In the genomic region with DNA sequence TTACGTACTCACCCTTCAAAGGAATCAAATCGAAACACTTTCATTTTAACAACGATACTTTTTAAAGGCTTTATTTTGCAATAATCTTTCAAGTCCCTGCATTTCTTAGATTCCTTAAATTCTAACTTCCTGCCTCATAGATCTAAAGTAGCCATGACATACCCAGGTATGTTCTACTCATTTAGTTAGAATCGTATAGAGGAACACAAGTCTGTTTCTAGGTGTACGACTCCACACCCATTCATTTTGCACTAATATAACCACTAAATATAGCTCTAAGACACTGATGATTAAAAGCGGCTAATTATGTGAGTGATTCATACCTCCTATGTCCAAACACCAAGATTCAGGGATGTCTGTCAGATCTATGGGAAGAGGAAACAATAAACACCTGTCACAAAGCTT, we compare ENCODE assay signal across 8 cellular contexts. TPM values are rescaled to one million over a fixed set of nuclear protein-coding genes. Genes with fewer than 3 reads are reported as not detected.
DNase-seq lines count a peak whose midpoint lies in the region; ATAC-seq and TF ChIP-seq lines count a peak whose summit lies in the region.

No MANE protein-coding gene starts in this region.

- H3K27me3 Mint-ChIP-seq in activated T-cell treated with anti-CD3 and anti-CD28 coated beads, Interleukin-2, amount 50 U/mL, for 72 hours (ENCODE audit: low read depth) = no peaks in the 10 kb centered on the region
- no peaks in the 10 kb centered on the region for H3K27me3 Mint-ChIP-seq in activated CD4-positive, alpha-beta memory T cell treated with anti-CD3 and anti-CD28 coated beads, Interleukin-2, amount 10 ng/mL, durations not matched to agents 7 days and 5 days
- peaks cover 7% of the 10 kb centered on the region for H3K27me3 Mint-ChIP-seq in glutamatergic neuron (ENCODE audit: unreplicated experiment)

- H3K27me3 ChIP-seq in spleen (replicated peaks in 1 of 7) = no peaks in the 10 kb centered on the region

- intact Hi-C loops in spleen (cut with DNase I; ENCODE audit: low total_unique reads) = loop anchor here (5.0 kb wide), 1 partner anchor 102 kb away; no protein-coding TSS in a partner anchor

- TF ChIP-seq CTCF in glutamatergic neuron (IDR thresholded peaks at IDR 0.05; ENCODE audit: partially characterized antibody, unreplicated experiment) = no peak
- TF ChIP-seq CTCF in spleen (IDR thresholded peaks at IDR 0.05 in 8 of 11, conservative IDR thresholded peaks at IDR 0.05 in 3 of 11) = no peak

- H3K4me1 ChIP-seq in spleen = peaks cover 6 to 93% (median 62%) of the 10 kb centered on the region in 6 donors

- no peaks in the 10 kb centered on the region for H3K9me3 ChIP-seq in spleen

- WGBS in spleen, 5 donors = 18 to 32% (median 25%) methylated on average over 6 of the region's 6 CpGs

- CTCF ChIA-PET in activated CD4-positive, alpha-beta memory T cell treated with anti-CD3 and anti-CD28 coated beads, Interleukin-2, amount 10 ng/mL, durations not matched to agents 7 days and 5 days (lab: Charles Lee) = interaction anchor here (1.0 to 3.4 kb wide), 6 partner anchors 12 to 786 kb away, joined by 3 to 23 read pairs (median 8); a partner anchor contains a TSS
- CTCF ChIA-PET in HEK293T (lab: Yijun Ruan, JAX) = interaction anchor here (0.6 to 1.3 kb wide), 3 partner anchors 13 to 89 kb away, joined by 4 read pairs; no protein-coding TSS in a partner anchor

- peak overlapping the region; percentile 78 to 95 (median 91) for H3K27ac ChIP-seq in spleen

- peak overlapping the region; percentile 99 for H3K27ac Mint-ChIP-seq in activated T-cell treated with anti-CD3 and anti-CD28 coated beads, Interleukin-2, amount 50 U/mL, for 72 hours
- peak overlapping the region; percentile 91 for H3K27ac Mint-ChIP-seq in activated CD4-positive, alpha-beta memory T cell treated with anti-CD3 and anti-CD28 coated beads, Interleukin-2, amount 10 ng/mL, durations not matched to agents 7 days and 5 days
- peak overlapping the region; percentile 59 for H3K27ac Mint-ChIP-seq in glutamatergic neuron (ENCODE audit: unreplicated experiment)

- POLR2A ChIA-PET in activated CD4-positive, alpha-beta memory T cell treated with anti-CD3 and anti-CD28 coated beads, Interleukin-2, amount 10 ng/mL, durations not matched to agents 7 days and 5 days (lab: Charles Lee) = interaction anchor here (0.7 to 8.6 kb wide), 9 partner anchors 8 to 109 kb away, joined by 3 to 84 read pairs (median 4); no protein-coding TSS in a partner anchor
- POLR2A ChIA-PET in HEK293T (lab: Yijun Ruan, JAX) = interaction anchor here (1.9 kb wide), 1 partner anchor 87 kb away, joined by 8 read pairs; no protein-coding TSS in a partner anchor

- no peak for ATAC-seq in activated T-cell treated with anti-CD3 and anti-CD28 coated beads, Interleukin-2, amount 50 U/mL, for 72 hours (replicated peaks in 1 of 2)
- ATAC-seq in HG02610 (IDR thresholded peaks at IDR 0.05; ENCODE audit: unreplicated experiment) = no peak

- H3K36me3 Mint-ChIP-seq in activated T-cell treated with anti-CD3 and anti-CD28 coated beads, Interleukin-2, amount 50 U/mL, for 72 hours (ENCODE audit: insufficient read depth in 2 of 2) = peaks cover 10 to 15% of the 10 kb centered on the region in 2 donors
- peaks cover 38% of the 10 kb centered on the region for H3K36me3 Mint-ChIP-seq in activated CD4-positive, alpha-beta memory T cell treated with anti-CD3 and anti-CD28 coated beads, Interleukin-2, amount 10 ng/mL, durations not matched to agents 7 days and 5 days (ENCODE audit: low read depth)
- peaks cover 8% of the 10 kb centered on the region for H3K36me3 Mint-ChIP-seq in glutamatergic neuron (ENCODE audit: unreplicated experiment)

- no peak for DNase-seq in activated T-cell treated with anti-CD3 and anti-CD28 coated beads, Interleukin-2, amount 50 U/mL, for 72 hours
- DNase-seq in activated T-cell treated with anti-CD3 and anti-CD28 coated beads for 4 hours = no peak
- DNase-seq in activated CD4-positive, alpha-beta memory T cell treated with anti-CD3 and anti-CD28 coated beads, Interleukin-2, amount 10 ng/mL, durations not matched to agents 7 days and 5 days = no peak
- DNase-seq in glutamatergic neuron = no peak
- no peak for DNase-seq in spleen
- DNase-seq in HT-29 (ENCODE audit: low spot score) = no peak
- no peak for DNase-seq in HEK293T (ENCODE audit: extremely low spot score)

- H3K9me3 Mint-ChIP-seq in activated T-cell treated with anti-CD3 and anti-CD28 coated beads, Interleukin-2, amount 50 U/mL, for 72 hours = peaks cover 0 to 4% of the 10 kb centered on the region in 2 donors
- no peaks in the 10 kb centered on the region for H3K9me3 Mint-ChIP-seq in activated CD4-positive, alpha-beta memory T cell treated with anti-CD3 and anti-CD28 coated beads, Interleukin-2, amount 10 ng/mL, durations not matched to agents 7 days and 5 days
- H3K9me3 Mint-ChIP-seq in glutamatergic neuron (ENCODE audit: unreplicated experiment) = peaks cover 8% of the 10 kb centered on the region

- peaks cover 0 to 11% (median 0%) of the 10 kb centered on the region in 6 donors for H3K36me3 ChIP-seq in spleen

- H3K4me3 Mint-ChIP-seq in activated T-cell treated with anti-CD3 and anti-CD28 coated beads, Interleukin-2, amount 50 U/mL, for 72 hours = peak overlapping the region; percentile 88 to 99
- H3K4me3 Mint-ChIP-seq in activated CD4-positive, alpha-beta memory T cell treated with anti-CD3 and anti-CD28 coated beads, Interleukin-2, amount 10 ng/mL, durations not matched to agents 7 days and 5 days = peak overlapping the region; percentile 91
- peak overlapping the region; percentile 89 for H3K4me3 Mint-ChIP-seq in glutamatergic neuron (ENCODE audit: unreplicated experiment)

- no peak for TF ChIP-seq POLR2A in spleen (IDR thresholded peaks at IDR 0.05)

- H3K4me3 ChIP-seq in spleen = peak overlapping the region; percentile 45 to 86 (median 60)

- H3K4me1 Mint-ChIP-seq in activated T-cell treated with anti-CD3 and anti-CD28 coated beads, Interleukin-2, amount 50 U/mL, for 72 hours (ENCODE audit: low read depth) = peaks cover 82% of the 10 kb centered on the region
- H3K4me1 Mint-ChIP-seq in activated CD4-positive, alpha-beta memory T cell treated with anti-CD3 and anti-CD28 coated beads, Interleukin-2, amount 10 ng/mL, durations not matched to agents 7 days and 5 days = peaks cover 70% of the 10 kb centered on the region
- peaks cover 6% of the 10 kb centered on the region for H3K4me1 Mint-ChIP-seq in glutamatergic neuron (ENCODE audit: low read depth, unreplicated experiment)

TF ChIP-seq in HEK293T, 16 proteins besides CTCF, POLR2A, EP300 and RAD21:
- TF ChIP-seq TARDBP (IDR thresholded peaks at IDR 0.05) (no peak), ARNT (IDR thresholded peaks at IDR 0.05) (no peak), FOXA1 (IDR thresholded peaks at IDR 0.05) (no peak), FOXK2 (IDR thresholded peaks at IDR 0.05) (no peak), NFRKB (IDR thresholded peaks at IDR 0.05) (no peak), SUZ12 (IDR thresholded peaks at IDR 0.05) (no peak), LEF1 (IDR thresholded peaks at IDR 0.05; ENCODE audit: borderline replicate concordance) (no peak), ZNF384 (IDR thresholded peaks at IDR 0.05) (no peak), SP1 (IDR thresholded peaks at IDR 0.05) (no peak), FOXM1 (IDR thresholded peaks at IDR 0.05; ENCODE audit: borderline replicate concordance) (no peak), CTBP1 (IDR thresholded peaks at IDR 0.05; ENCODE audit: borderline replicate concordance) (no peak), BHLHE40 (IDR thresholded peaks at IDR 0.05; ENCODE audit: borderline replicate concordance) (no peak), HDGF (IDR thresholded peaks at IDR 0.05; ENCODE audit: borderline replicate concordance) (no peak), ELF4 (IDR thresholded peaks at IDR 0.05) (no peak), L3MBTL2 (conservative IDR thresholded peaks at IDR 0.05) (no peak)
- TF ChIP-seq, protein P1, sequence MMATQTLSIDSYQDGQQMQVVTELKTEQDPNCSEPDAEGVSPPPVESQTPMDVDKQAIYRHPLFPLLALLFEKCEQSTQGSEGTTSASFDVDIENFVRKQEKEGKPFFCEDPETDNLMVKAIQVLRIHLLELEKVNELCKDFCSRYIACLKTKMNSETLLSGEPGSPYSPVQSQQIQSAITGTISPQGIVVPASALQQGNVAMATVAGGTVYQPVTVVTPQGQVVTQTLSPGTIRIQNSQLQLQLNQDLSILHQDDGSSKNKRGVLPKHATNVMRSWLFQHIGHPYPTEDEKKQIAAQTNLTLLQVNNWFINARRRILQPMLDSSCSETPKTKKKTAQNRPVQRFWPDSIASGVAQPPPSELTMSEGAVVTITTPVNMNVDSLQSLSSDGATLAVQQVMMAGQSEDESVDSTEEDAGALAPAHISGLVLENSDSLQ (IDR thresholded peaks at IDR 0.05) = no peak

RNA-seq across cellular contexts. Expression of a gene that starts 1.3 kb away (rescaled TPM):
- total RNA-seq in activated T-cell treated with anti-CD3 and anti-CD28 coated beads, Interleukin-2, amount 50 U/mL, for 72 hours = 100 to 1,000 TPM in 1 of 2 donors, 10 to 100 TPM in 1; 97.7 to 121 TPM
- 10 to 100 TPM; 76.8 to 77.8 TPM for total RNA-seq in activated CD4-positive, alpha-beta memory T cell treated with anti-CD3 and anti-CD28 coated beads, Interleukin-2, amount 10 ng/mL, durations not matched to agents 7 days and 5 days
- 41.6 TPM for total RNA-seq in glutamatergic neuron (ENCODE audit: unreplicated experiment)
- 100 to 1,000 TPM in 2 of 7 donors, 10 to 100 TPM in 5; 69.4 to 142 (median 87.5) TPM for total RNA-seq in spleen
- 10 to 100 TPM; 10.3 to 14.5 (median 11.0) TPM for polyA plus RNA-seq in spleen
- 66.1 and 84.4 TPM in 2 replicates for total RNA-seq in HT-29 (2014; rRNA removed; shearing (Covaris generic))
